ENCODE assay signal across 32 cellular contexts in genomic region chr6:128560966-128561365, GRCh38.
"Had no signal": no experiment of that assay in that cellular context is flagged by ENCODE, and none has a peak within 500 bp of the region (broad histone marks: within the 10 kb centered on the region; RNA-seq: fewer than 3 reads in every experiment).

No MANE protein-coding gene starts in this region.

- H3K27ac ChIP-seq: brain microvascular endothelial cell, Peyer's patch, SJSA1 had no signal

- H3K9me3 ChIP-seq: Peyer's patch, SJSA1, SK-N-SH had no signal

- H3K36me3 Mint-ChIP-seq: activated naive CD8-positive, alpha-beta T cell had no signal

- H3K36me3 ChIP-seq: brain microvascular endothelial cell, Peyer's patch, SJSA1 had no signal

- H3K9me3 Mint-ChIP-seq: activated CD8-positive, alpha-beta T cell treated with anti-CD3 and anti-CD28 coated beads for 36 hours; activated naive CD8-positive, alpha-beta T cell treated with anti-CD3 and anti-CD28 coated beads, Interleukin-2, amount 50 U/mL, for 24 hours; T-helper 1 cell treated with Interleukin-12 subunit alpha and Interleukin-12 subunit beta and Interleukin-4 antibody, amounts not matched to agents 30 μg/mL and 1 μg/mL, for 36 hours; T-helper 2 cell treated with Interferon-gamma antibody and Interleukin-4, amounts not matched to agents 5 μg/mL and 100 μg/mL, for 36 hours had no signal

- H3K27me3 ChIP-seq: brain microvascular endothelial cell, Peyer's patch, SJSA1 had no signal

- FAIRE-seq: TTC549 had no signal

- H3K4me2 ChIP-seq: SK-N-SH had no signal

- DNase-seq: activated CD4-positive, alpha-beta T cell treated with anti-CD3 and anti-CD28 coated beads, Interleukin-2, amount 10 ng/mL, durations not matched to agents 24 days and 14 days; activated CD4-positive, alpha-beta T cell treated with anti-CD3 and anti-CD28 coated beads, Interleukin-2, amount 50 U/mL, for 4 hours; activated CD8-positive, alpha-beta T cell treated with anti-CD3 and anti-CD28 coated beads for 36 hours; activated gamma-delta T cell; activated naive CD4-positive, alpha-beta T cell treated with Interleukin-2 at 50 U/mL for 16 hours; activated naive CD8-positive, alpha-beta T cell treated with anti-CD3 and anti-CD28 coated beads, Interleukin-2, amount 50 U/mL, for 24 hours; activated T-cell treated with anti-CD3 and anti-CD28 coated beads, Interleukin-2, amount 50 U/mL, for 1 hour; activated T-cell treated with anti-CD3 and anti-CD28 coated beads, Interleukin-2, amount 50 U/mL, for 72 hours; anterior cingulate cortex; brain microvascular endothelial cell; caudate nucleus; cerebellar nuclear complex; MM.1S; MV-4-11; NCI-H1092; NCI-H1436 treated with DMSO at 0.1 percent for 48 hours; NCI-H1694 treated with DMSO at 0.1 percent for 48 hours; NCI-H2029; NCI-H345; NCI-H524 treated with DMSO at 0.1 percent for 48 hours; NK-92 treated with Interleukin-12 subunit alpha and Interleukin-12 subunit beta, amount 100 ng/mL, for 24 hours; PC-3; Peyer's patch; RPMI8226; SHP77 treated with DMSO at 0.1 percent for 48 hours; SK-N-SH had no signal

- H3K9ac ChIP-seq: SK-N-SH had no signal

- H3K4me3 ChIP-seq: Peyer's patch, SJSA1 had no signal

- H3K4me1 ChIP-seq: Peyer's patch, SJSA1 had no signal

- H3K27ac Mint-ChIP-seq: activated CD4-positive, alpha-beta T cell treated with anti-CD3 and anti-CD28 coated beads, Interleukin-2, amount 10 ng/mL, durations not matched to agents 24 days and 14 days; activated CD8-positive, alpha-beta T cell treated with anti-CD3 and anti-CD28 coated beads for 36 hours; activated naive CD8-positive, alpha-beta T cell; activated naive CD8-positive, alpha-beta T cell treated with anti-CD3 and anti-CD28 coated beads, Interleukin-2, amount 50 U/mL, for 24 hours; activated T-cell treated with anti-CD3 and anti-CD28 coated beads, Interleukin-2, amount 50 U/mL, for 72 hours; activated T-helper 17 cell treated with anti-CD3 and anti-CD28 coated beads, Interleukin-2, amount 50 U/mL, for 72 hours; T-helper 1 cell treated with Interleukin-12 subunit alpha and Interleukin-12 subunit beta and Interleukin-4 antibody, amounts not matched to agents 30 μg/mL and 1 μg/mL, for 36 hours; T-helper 2 cell treated with Interferon-gamma antibody and Interleukin-4, amounts not matched to agents 5 μg/mL and 100 μg/mL, for 36 hours had no signal

- H3K4me3 Mint-ChIP-seq: activated CD4-positive, alpha-beta T cell treated with anti-CD3 and anti-CD28 coated beads, Interleukin-2, amount 10 ng/mL, durations not matched to agents 24 days and 14 days; activated CD8-positive, alpha-beta T cell treated with anti-CD3 and anti-CD28 coated beads for 36 hours; activated naive CD8-positive, alpha-beta T cell; activated naive CD8-positive, alpha-beta T cell treated with anti-CD3 and anti-CD28 coated beads, Interleukin-2, amount 50 U/mL, for 24 hours; activated T-cell treated with anti-CD3 and anti-CD28 coated beads, Interleukin-2, amount 50 U/mL, for 72 hours; activated T-helper 17 cell treated with anti-CD3 and anti-CD28 coated beads, Interleukin-2, amount 50 U/mL, for 72 hours; T-helper 1 cell treated with Interleukin-12 subunit alpha and Interleukin-12 subunit beta and Interleukin-4 antibody, amounts not matched to agents 30 μg/mL and 1 μg/mL, for 36 hours; T-helper 2 cell treated with Interferon-gamma antibody and Interleukin-4, amounts not matched to agents 5 μg/mL and 100 μg/mL, for 36 hours had no signal

- H3K4me1 Mint-ChIP-seq: activated CD4-positive, alpha-beta T cell treated with anti-CD3 and anti-CD28 coated beads, Interleukin-2, amount 10 ng/mL, durations not matched to agents 24 days and 14 days; activated naive CD8-positive, alpha-beta T cell treated with anti-CD3 and anti-CD28 coated beads, Interleukin-2, amount 50 U/mL, for 24 hours; activated T-helper 17 cell treated with anti-CD3 and anti-CD28 coated beads, Interleukin-2, amount 50 U/mL, for 72 hours had no signal
